In genomic region chr6:7899046-7899888, GRCh38 we compare ENCODE assay signal across 8 cellular contexts. TPM values are rescaled to one million over a fixed set of nuclear protein-coding genes. Genes with fewer than 3 reads are reported as not detected.
DNase-seq lines count a peak whose midpoint lies in the region; ATAC-seq and TF ChIP-seq lines count a peak whose summit lies in the region.

No MANE protein-coding gene starts in this region.

- no peak for TF ChIP-seq CTCF in esophagus muscularis mucosa (IDR thresholded peaks at IDR 0.05)

- no peak overlapping the region for H3K27ac ChIP-seq in esophagus muscularis mucosa (replicated peaks in 1 of 4)

- H3K27me3 ChIP-seq in esophagus muscularis mucosa: no peaks in the 10 kb centered on the region

- intact Hi-C loops in esophagus muscularis mucosa (cut with DNase I): no loop called here

- H3K36me3 ChIP-seq in esophagus muscularis mucosa: peaks cover 45 to 99% (median 95%) of the 10 kb centered on the region in 4 donors

- peaks cover 29 to 40% (median 35%) of the 10 kb centered on the region in 3 donors for H3K4me1 Mint-ChIP-seq in naive B cell

- ATAC-seq in GM18511 (IDR thresholded peaks at IDR 0.05; ENCODE audit: unreplicated experiment) (peak; percentile 61), HG03103 (IDR thresholded peaks at IDR 0.05; ENCODE audit: low read depth, unreplicated experiment) (peak; percentile 35), naive B cell (ENCODE audit: low read depth in 2 of 2) (peak; percentile 22 to 43), GM19023 (IDR thresholded peaks at IDR 0.05; ENCODE audit: unreplicated experiment) (no peak)

- no peak overlapping the region for H3K4me3 ChIP-seq in esophagus muscularis mucosa

- H3K4me3 Mint-ChIP-seq in naive B cell: no peak overlapping the region

- H3K27ac Mint-ChIP-seq in naive B cell: peak overlapping the region in 5 of 6 donors; percentile 50 to 87 (median 67)

- TF ChIP-seq EP300 in esophagus muscularis mucosa (IDR thresholded peaks at IDR 0.05): no peak

- no peak for TF ChIP-seq POLR2A in esophagus muscularis mucosa (IDR thresholded peaks at IDR 0.05; ENCODE audit: low read depth)

- no peaks in the 10 kb centered on the region for H3K9me3 Mint-ChIP-seq in naive B cell

- WGBS in esophagus muscularis mucosa: 73% methylated on average over 6 of the region's 6 CpGs

- H3K36me3 Mint-ChIP-seq in naive B cell: peaks cover 54 to 60% of the 10 kb centered on the region in 2 donors

- no peaks in the 10 kb centered on the region for H3K27me3 Mint-ChIP-seq in naive B cell

- H3K9me3 ChIP-seq in esophagus muscularis mucosa: no peaks in the 10 kb centered on the region

- H3K4me1 ChIP-seq in esophagus muscularis mucosa: peaks cover 0 to 2% (median 0%) of the 10 kb centered on the region in 4 donors

- DNase-seq in amniotic epithelial cell (ENCODE audit: low read depth): peak; percentile 60
- DNase-seq in naive B cell: no peak
- DNase-seq in esophagus muscularis mucosa (ENCODE audit: extremely low spot score): no peak
- DNase-seq in DMS153 (lab: John Stamatoyannopoulos, UW): no peak
- DNase-seq in NCI-H2029 treated with DMSO at 0.1 percent for 48 hours (lab: John Stamatoyannopoulos, UW): no peak

RNA-seq across cellular contexts. Expression of gene TXNDC5, which starts 11.3 kb away (rescaled TPM):
- polyA plus RNA-seq in naive B cell (ENCODE audit: low read depth in 6 of 6): 100 to 1,000 TPM in 5 of 6 donors, 10 to 100 TPM in 1; 82.1 to 258 (median 205) TPM
- total RNA-seq in esophagus muscularis mucosa: 100 to 1,000 TPM in 2 of 4 donors, 10 to 100 TPM in 2; 61.5 to 116 (median 99.0) TPM
